Comparison of ENCODE assay signal across 8 cellular contexts in the genomic region with DNA sequence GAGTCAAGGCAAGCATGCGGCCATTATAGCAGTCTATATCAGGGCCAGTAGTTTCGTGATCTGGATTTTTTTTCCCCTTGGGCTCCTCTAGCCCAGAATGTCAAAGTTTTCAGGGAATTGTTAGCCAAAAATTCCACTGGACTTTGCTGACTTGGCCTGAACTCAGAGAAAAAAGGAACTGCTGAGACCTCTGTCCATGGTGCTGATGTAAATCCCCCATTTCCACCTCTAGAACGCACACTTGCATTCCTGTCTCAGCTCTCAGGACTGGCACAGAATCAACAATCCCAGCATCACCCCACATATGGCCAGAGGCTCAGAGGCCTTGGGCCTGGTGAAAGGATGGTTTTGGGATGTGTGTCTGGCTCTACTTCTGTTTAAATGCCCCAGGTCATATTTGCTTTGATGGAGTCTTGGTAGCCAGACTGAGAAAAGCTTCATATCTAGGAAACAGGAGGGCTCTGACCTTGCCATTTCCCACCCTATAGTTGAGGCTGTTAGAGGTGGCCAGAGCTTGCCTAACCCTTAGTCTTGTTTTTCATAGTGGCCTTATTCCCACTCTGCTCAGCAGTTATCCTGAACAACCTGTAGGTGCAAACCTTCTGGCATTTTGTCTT. TPM values are rescaled to one million over a fixed set of nuclear protein-coding genes. Genes with fewer than 3 reads are reported as not detected.
A peak's percentile ranks its signal among the peaks of the same experiment; 100 is the strongest.
DNase-seq lines count a peak whose midpoint lies in the region; ATAC-seq and TF ChIP-seq lines count a peak whose summit lies in the region.

No MANE protein-coding gene starts in this region.

- no peaks in the 10 kb centered on the region for H4K20me1 ChIP-seq in OCI-LY3 (ENCODE audit: insufficient read depth, low read length)

- no peak overlapping the region for H3K27ac Mint-ChIP-seq in activated naive CD4-positive, alpha-beta T cell treated with anti-CD3 and anti-CD28 coated beads for 36 hours
- no peak overlapping the region for H3K27ac Mint-ChIP-seq in nephron

- peak; percentile 46 for DNase-seq in activated naive CD4-positive, alpha-beta T cell treated with anti-CD3 and anti-CD28 coated beads for 36 hours
- DNase-seq in activated naive CD4-positive, alpha-beta T cell treated with anti-CD3 and anti-CD28 coated beads, Interleukin-2, amount 50 U/mL, for 16 hours, result no peak
- DNase-seq in epithelial cell of proximal tubule (ENCODE audit: low read depth), result no peak
- no peak for DNase-seq in activated CD8-positive, alpha-beta memory T cell treated with anti-CD3 and anti-CD28 coated beads, Interleukin-2, amount 50 U/mL, for 48 hours

- ATAC-seq in HG02642 (IDR thresholded peaks at IDR 0.05; ENCODE audit: poor library complexity, unreplicated experiment) (no peak), GM21423 (IDR thresholded peaks at IDR 0.05; ENCODE audit: unreplicated experiment) (no peak)

- no peak overlapping the region for H3K27ac ChIP-seq in OCI-LY3 (ENCODE audit: low read length)

- peaks cover 12% of the 10 kb centered on the region for H3K27me3 Mint-ChIP-seq in activated naive CD4-positive, alpha-beta T cell treated with anti-CD3 and anti-CD28 coated beads for 36 hours (ENCODE audit: low read depth)
- peaks cover 33% of the 10 kb centered on the region for H3K27me3 Mint-ChIP-seq in nephron (ENCODE audit: low read depth)

- no peak overlapping the region for H3K4me3 Mint-ChIP-seq in activated naive CD4-positive, alpha-beta T cell treated with anti-CD3 and anti-CD28 coated beads for 36 hours
- no peak overlapping the region for H3K4me3 Mint-ChIP-seq in nephron

- no peaks in the 10 kb centered on the region for H3K27me3 ChIP-seq in OCI-LY3 (ENCODE audit: low read depth, low read length)

- H3K4me3 ChIP-seq in OCI-LY3 (ENCODE audit: low read length) (no peak overlapping the region), epithelial cell of proximal tubule (ENCODE audit: low read depth, low read length) (no peak overlapping the region)

- no peaks in the 10 kb centered on the region for H3K9me3 ChIP-seq in OCI-LY3 (ENCODE audit: insufficient read depth, low read length)

- CTCF ChIA-PET in activated naive CD4-positive, alpha-beta T cell treated with anti-CD3 and anti-CD28 coated beads for 36 hours (lab: Charles Lee), result no interaction called here

- H3K4me2 ChIP-seq in OCI-LY3 (ENCODE audit: low read length), result no peak overlapping the region

- no peaks in the 10 kb centered on the region for H3K4me1 Mint-ChIP-seq in activated naive CD4-positive, alpha-beta T cell treated with anti-CD3 and anti-CD28 coated beads for 36 hours (ENCODE audit: low read depth)
- H3K4me1 Mint-ChIP-seq in nephron, result no peaks in the 10 kb centered on the region

- no peaks in the 10 kb centered on the region for H3K79me2 ChIP-seq in OCI-LY3 (ENCODE audit: low read length)

- peaks cover 5% of the 10 kb centered on the region for H3K9me3 Mint-ChIP-seq in activated naive CD4-positive, alpha-beta T cell treated with anti-CD3 and anti-CD28 coated beads for 36 hours
- H3K9me3 Mint-ChIP-seq in nephron, result peaks cover 10% of the 10 kb centered on the region

- H3K4me1 ChIP-seq in OCI-LY3 (ENCODE audit: low read length), result no peaks in the 10 kb centered on the region

- no peak overlapping the region for H3K9ac ChIP-seq in OCI-LY3 (ENCODE audit: low read length)

- no peaks in the 10 kb centered on the region for H3K36me3 Mint-ChIP-seq in activated naive CD4-positive, alpha-beta T cell treated with anti-CD3 and anti-CD28 coated beads for 36 hours (ENCODE audit: low read depth)
- H3K36me3 Mint-ChIP-seq in nephron (ENCODE audit: low read depth), result no peaks in the 10 kb centered on the region

- intact Hi-C loops in activated naive CD4-positive, alpha-beta T cell treated with anti-CD3 and anti-CD28 coated beads for 36 hours (cut with micrococcal nuclease), result no loop called here

- no peaks in the 10 kb centered on the region for H3K36me3 ChIP-seq in OCI-LY3 (replicated peaks; ENCODE audit: low read depth, low read length)

- TF ChIP-seq CTCF in OCI-LY3 (IDR thresholded peaks at IDR 0.05; ENCODE audit: low read depth, low read length) (peak; percentile 37), epithelial cell of proximal tubule (conservative IDR thresholded peaks at IDR 0.05; ENCODE audit: low read depth, low read length) (peak; percentile 54), nephron (IDR thresholded peaks at IDR 0.05; ENCODE audit: unreplicated experiment in 3 of 3) (peak in 2 of 3 experiments; percentile 28 to 46)

- no peak overlapping the region for H2AFZ ChIP-seq in OCI-LY3 (ENCODE audit: low read depth, low read length)

RNA-seq across cellular contexts. Expression of a gene that starts 16.9 kb away (rescaled TPM):
- 10 to 100 TPM; 35.8 to 38.3 TPM for total RNA-seq in activated naive CD4-positive, alpha-beta T cell treated with anti-CD3 and anti-CD28 coated beads for 36 hours
- 41.5 and 46.9 TPM in 2 replicates for total RNA-seq in epithelial cell of proximal tubule
